Comparison of ENCODE assay signal across 20 cellular contexts in genomic region chr15:91562698-91563097, GRCh38.
"Had no signal": no experiment of that assay in that cellular context is flagged by ENCODE, and none has a peak within 500 bp of the region (broad histone marks: within the 10 kb centered on the region; RNA-seq: fewer than 3 reads in every experiment).

No MANE protein-coding gene starts in this region.

- H3K4me3 Mint-ChIP-seq: activated CD8-positive, alpha-beta T cell treated with anti-CD3 and anti-CD28 coated beads for 36 hours; activated naive CD8-positive, alpha-beta T cell; activated T-cell treated with anti-CD3 and anti-CD28 coated beads, Interleukin-2, amount 50 U/mL, for 72 hours; brain; dendritic cell treated with granulocyte-macrophage colony-stimulating factor and Interleukin-4, amounts not matched to agents 40 ng/mL and 50 ng/mL, for 4 days; effector memory CD8-positive, alpha-beta T cell; nephron; T-helper 17 cell had no signal

- H3K36me3 Mint-ChIP-seq: activated naive CD8-positive, alpha-beta T cell; brain had no signal

- H3K9me3 Mint-ChIP-seq: activated CD8-positive, alpha-beta T cell treated with anti-CD3 and anti-CD28 coated beads for 36 hours; activated T-cell treated with anti-CD3 and anti-CD28 coated beads, Interleukin-2, amount 50 U/mL, for 72 hours; brain; dendritic cell treated with granulocyte-macrophage colony-stimulating factor and Interleukin-4, amounts not matched to agents 40 ng/mL and 50 ng/mL, for 4 days; effector memory CD8-positive, alpha-beta T cell; nephron had no signal

- H3K36me3 ChIP-seq: gastroesophageal sphincter, thoracic aorta, upper lobe of right lung, WERI-Rb-1 had no signal

- H3K4me1 ChIP-seq: upper lobe of right lung had no signal

- H3K27ac Mint-ChIP-seq: activated CD8-positive, alpha-beta T cell treated with anti-CD3 and anti-CD28 coated beads for 36 hours; activated naive CD8-positive, alpha-beta T cell; activated T-cell treated with anti-CD3 and anti-CD28 coated beads, Interleukin-2, amount 50 U/mL, for 72 hours; dendritic cell treated with granulocyte-macrophage colony-stimulating factor and Interleukin-4, amounts not matched to agents 40 ng/mL and 50 ng/mL, for 4 days; effector memory CD8-positive, alpha-beta T cell; nephron; T-helper 17 cell had no signal

- H3K27ac ChIP-seq: thoracic aorta, upper lobe of right lung, WERI-Rb-1 had no signal

- H3K27me3 Mint-ChIP-seq: dendritic cell treated with granulocyte-macrophage colony-stimulating factor and Interleukin-4, amounts not matched to agents 40 ng/mL and 50 ng/mL, for 4 days had no signal

- H3K9me3 ChIP-seq: gastroesophageal sphincter, thoracic aorta, upper lobe of right lung had no signal

- DNase-seq: activated CD4-positive, alpha-beta T cell treated with anti-CD3 and anti-CD28 coated beads for 4 hours; activated CD8-positive, alpha-beta memory T cell treated with anti-CD3 and anti-CD28 coated beads, Interleukin-2, amount 50 U/mL, for 4 hours; activated CD8-positive, alpha-beta T cell treated with anti-CD3 and anti-CD28 coated beads for 36 hours; activated gamma-delta T cell; activated T-cell treated with anti-CD3 and anti-CD28 coated beads, Interleukin-2, amount 50 U/mL, for 72 hours; effector memory CD8-positive, alpha-beta T cell; kidney; posterior cingulate gyrus; small intestine; stimulated activated CD4-positive, alpha-beta T cell treated with anti-CD3 and anti-CD28 coated beads, Interleukin-4, amount 100 ng/mL, for 4 hours; stimulated activated naive CD8-positive, alpha-beta T cell treated with anti-CD3 and anti-CD28 coated beads, Interleukin-15, Interleukin-2, amounts not matched to agents 100 U/mL and 50 U/mL, for 24 hours; T-helper 17 cell; upper lobe of right lung; WERI-Rb-1 had no signal

- H3K4me1 Mint-ChIP-seq: nephron had no signal

- ATAC-seq: activated CD8-positive, alpha-beta T cell treated with anti-CD3 and anti-CD28 coated beads for 36 hours; activated T-cell treated with anti-CD3 and anti-CD28 coated beads, Interleukin-2, amount 50 U/mL, for 72 hours; effector memory CD8-positive, alpha-beta T cell; stimulated activated naive CD8-positive, alpha-beta T cell treated with anti-CD3 and anti-CD28 coated beads, Interleukin-15, Interleukin-2, amounts not matched to agents 100 U/mL and 50 U/mL, for 24 hours; T-helper 17 cell; upper lobe of right lung had no signal

- H3K4me3 ChIP-seq: gastroesophageal sphincter, thoracic aorta, upper lobe of right lung had no signal

- H3K27me3 ChIP-seq: gastroesophageal sphincter, upper lobe of right lung had no signal
